ENCODE assay signal across 13 cellular contexts in genomic region chr5:106873558-106873957, GRCh38.
DNase-seq lines count a peak whose midpoint lies in the region; ATAC-seq and TF ChIP-seq lines count a peak whose summit lies in the region.
"Had no signal": no experiment of that assay in that cellular context is flagged by ENCODE, and none has a peak within 500 bp of the region (broad histone marks: within the 10 kb centered on the region; RNA-seq: fewer than 3 reads in every experiment).

No MANE protein-coding gene starts in this region.

- H3K27ac ChIP-seq in body of pancreas: no peak overlapping the region
- no peak overlapping the region for H3K27ac ChIP-seq in trophoblast cell (ENCODE audit: low read depth, low read length)
- H3K27ac ChIP-seq: lower lobe of right lung had no signal

- H3K79me2 ChIP-seq in trophoblast cell (ENCODE audit: control insufficient read depth, insufficient read depth, low read length, poor library complexity): no peaks in the 10 kb centered on the region

- no peak for ATAC-seq in body of pancreas
- ATAC-seq in GM19463 (IDR thresholded peaks at IDR 0.05; ENCODE audit: unreplicated experiment): no peak
- ATAC-seq: sciatic nerve; stimulated activated naive CD8-positive, alpha-beta T cell treated with anti-CD3 and anti-CD28 coated beads, Interleukin-15, amount 100 ng/mL, for 72 hours had no signal

- DNase-seq in HPDE6-E6E7 (ENCODE audit: extremely low spot score): peak; percentile 41
- peak; percentile 78 for DNase-seq in NCI-H2107 (lab: John Stamatoyannopoulos, UW)
- peak; percentile 19 to 47 (median 37) for DNase-seq in body of pancreas
- DNase-seq in trophoblast cell: peak; percentile 16 to 39
- no peak for DNase-seq in KBM-7
- no peak for DNase-seq in DMS79 treated with DMSO at 0.1 percent for 48 hours (lab: John Stamatoyannopoulos, UW)
- DNase-seq: activated B cell treated with CpG ODN at 0.5 μM for 24 hours; activated CD8-positive, alpha-beta memory T cell treated with anti-CD3 and anti-CD28 coated beads, Interleukin-2, amount 50 U/mL, for 48 hours; HFFc6; lower lobe of right lung; stimulated activated naive CD8-positive, alpha-beta T cell treated with anti-CD3 and anti-CD28 coated beads, Interleukin-15, amount 100 ng/mL, for 72 hours had no signal

- in situ Hi-C loops in KBM-7 (cut with MboI; ENCODE audit: low pct_unique_long_range_greater_than_20kb, low sequenced_read_pairs): no loop called here

- H2AK5ac ChIP-seq in trophoblast cell (ENCODE audit: low read length): no peak overlapping the region

- intact Hi-C loops in body of pancreas (cut with DNase I): no loop called here

- WGBS in body of pancreas, 2 donors: 71 to 77% methylated on average over 14 of the region's 14 CpGs
- WGBS in trophoblast cell (ENCODE audit: extremely low coverage, insufficient coverage, insufficient read length): no CpG with 5 or more reads among the region's 14 CpGs

- H3K9me3 ChIP-seq in body of pancreas (no peaks in the 10 kb centered on the region), trophoblast cell (ENCODE audit: insufficient read depth, low read depth, low read length) (peaks cover 13% of the 10 kb centered on the region)
- H3K9me3 ChIP-seq: lower lobe of right lung had no signal

- H3K36me3 ChIP-seq in body of pancreas (replicated peaks in 1 of 2; ENCODE audit: insufficient read depth in 1 of 2, low read depth in 2 of 2) (no peaks in the 10 kb centered on the region), trophoblast cell (ENCODE audit: control insufficient read depth in 1 of 2, insufficient read depth in 2 of 2, low read length in 2 of 2) (no peaks in the 10 kb centered on the region)
- H3K36me3 ChIP-seq: lower lobe of right lung had no signal

- no peak overlapping the region for H3K4ac ChIP-seq in trophoblast cell (ENCODE audit: low read depth, low read length)

- no peak for TF ChIP-seq POLR2A in body of pancreas (IDR thresholded peaks at IDR 0.05)

- H4K12ac ChIP-seq in trophoblast cell (ENCODE audit: low read depth, low read length): no peak overlapping the region

- no peak overlapping the region for H3K18ac ChIP-seq in trophoblast cell (ENCODE audit: low read length)

- no peak overlapping the region for H3K4me2 ChIP-seq in trophoblast cell (ENCODE audit: low read length)

- no peak for TF ChIP-seq CTCF in body of pancreas (IDR thresholded peaks at IDR 0.05)

- H2BK5ac ChIP-seq in trophoblast cell (ENCODE audit: low read depth, low read length, poor library complexity): no peak overlapping the region

- no peak overlapping the region for H2AFZ ChIP-seq in trophoblast cell (ENCODE audit: insufficient read depth, low read length, poor library complexity)

- no peak overlapping the region for H4K8ac ChIP-seq in trophoblast cell (ENCODE audit: low read depth, low read length)

- no peak overlapping the region for H3K9ac ChIP-seq in trophoblast cell (ENCODE audit: low read length)

- H2BK12ac ChIP-seq in trophoblast cell (ENCODE audit: low read length): no peak overlapping the region

- H3K27me3 ChIP-seq in body of pancreas (no peaks in the 10 kb centered on the region), trophoblast cell (ENCODE audit: insufficient read depth, low read length) (no peaks in the 10 kb centered on the region)

- no peak overlapping the region for H3K14ac ChIP-seq in trophoblast cell (ENCODE audit: low read length)

- H3K4me3 ChIP-seq in body of pancreas (no peak overlapping the region), trophoblast cell (ENCODE audit: low read depth, low read length) (no peak overlapping the region)
- H3K4me3 ChIP-seq: lower lobe of right lung had no signal

- no peaks in the 10 kb centered on the region for H3K79me1 ChIP-seq in trophoblast cell (ENCODE audit: low read length)

- H3K4me1 ChIP-seq in body of pancreas: no peaks in the 10 kb centered on the region
- H3K4me1 ChIP-seq in trophoblast cell (ENCODE audit: control insufficient read depth in 1 of 2, insufficient read depth in 2 of 2, low read length in 2 of 2): no peaks in the 10 kb centered on the region
- H3K4me1 ChIP-seq: lower lobe of right lung had no signal

- H4K91ac ChIP-seq in trophoblast cell (ENCODE audit: low read depth, low read length): no peak overlapping the region

- H2BK120ac ChIP-seq in trophoblast cell (ENCODE audit: insufficient read depth, low read length, poor library complexity): no peak overlapping the region

- no peak overlapping the region for H3K23ac ChIP-seq in trophoblast cell (ENCODE audit: low read length)

Comparison
In these comparisons a context has a peak if more than half of its experiments do, and no peak if none do; other contexts are left out.
1. DNase-seq: peak in HPDE6-E6E7 (single experiment), NCI-H2107 (single experiment), body of pancreas (4 of 4) and trophoblast cell (2 of 2); none in KBM-7 (single experiment) and DMS79 treated with DMSO at 0.1 percent for 48 hours (single experiment).